In the genomic region with DNA sequence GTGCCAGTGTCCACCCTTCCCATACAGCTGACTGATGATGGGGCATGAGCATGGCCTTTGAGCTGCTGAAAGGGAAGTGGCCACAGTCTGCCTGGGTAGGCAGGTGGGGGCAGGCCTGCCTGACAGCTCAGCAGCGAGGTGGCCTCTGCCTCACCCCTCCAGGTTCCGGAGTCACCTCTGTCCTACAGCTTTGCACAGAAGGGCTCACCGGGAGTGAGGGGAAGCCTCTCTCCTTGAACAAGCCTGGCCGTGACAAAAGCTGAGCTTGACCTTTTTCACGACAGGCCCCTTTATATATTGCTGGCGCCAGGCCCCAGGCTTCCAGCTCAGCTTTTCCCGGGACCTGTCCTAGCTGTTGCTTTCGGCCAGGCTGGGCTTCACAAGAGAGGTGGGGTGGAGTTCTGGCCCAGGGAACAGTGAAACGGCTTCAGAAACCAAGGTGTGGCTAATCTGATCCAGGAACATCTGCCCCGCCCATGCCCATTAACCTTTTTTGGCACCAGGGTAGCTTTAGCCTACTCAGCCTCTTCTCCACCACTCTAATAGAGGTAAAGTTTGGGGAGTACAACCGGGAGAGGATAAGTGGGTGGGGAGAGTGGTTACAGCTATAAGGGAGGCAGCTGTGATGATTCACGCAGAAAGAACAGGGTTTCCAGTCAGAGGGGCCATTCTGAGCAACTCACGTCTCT, we compare ENCODE assay signal across 8 cellular contexts. TPM values are rescaled to one million over a fixed set of nuclear protein-coding genes. Genes with fewer than 3 reads are reported as not detected.
A peak's percentile ranks its signal among the peaks of the same experiment; 100 is the strongest.
DNase-seq lines count a peak whose midpoint lies in the region; ATAC-seq and TF ChIP-seq lines count a peak whose summit lies in the region.

No MANE protein-coding gene starts in this region.

- ATAC-seq in mucosa of descending colon (peak; percentile 74), HG02759 (IDR thresholded peaks at IDR 0.05; ENCODE audit: unreplicated experiment) (no peak)

- intact Hi-C loops in mucosa of descending colon (cut with DNase I, micrococcal nuclease) (no loop called here), vagina (cut with DNase I) (no loop called here)

- H3K4me1 ChIP-seq in mucosa of descending colon (ENCODE audit: low read depth) = peaks cover 55% of the 10 kb centered on the region
- peaks cover 56% of the 10 kb centered on the region for H3K4me1 ChIP-seq in vagina

- H3K27ac ChIP-seq in vagina = peak overlapping the region; percentile 87

- DNase-seq in stimulated activated CD4-positive, alpha-beta T cell treated with anti-CD3 and anti-CD28 coated beads, Interleukin-12 subunit alpha, Interleukin-12 subunit beta, amount 100 ng/mL, for 48 hours (ENCODE audit: low read depth in 2 of 3, low spot score in 1 of 3) = peak; percentile 25 to 49 (median 28)
- DNase-seq in stimulated activated CD4-positive, alpha-beta T cell treated with anti-CD3 and anti-CD28 coated beads, Interleukin-4, amount 100 ng/mL, for 1 hour = no peak
- DNase-seq in amniotic epithelial cell (ENCODE audit: low read depth) (peak; percentile 85), mucosa of descending colon (peak; percentile 78 to 88 (median 80)), vagina (ENCODE audit: extremely low spot score in 2 of 2) (no peak), activated gamma-delta T cell treated with Interleukin-2 at 50 U/mL for 16 hours (no peak), NCI-H2171 (lab: John Stamatoyannopoulos, UW) (no peak)

- no peak for TF ChIP-seq CTCF in mucosa of descending colon (IDR thresholded peaks at IDR 0.05)
- no peak for TF ChIP-seq CTCF in vagina (IDR thresholded peaks at IDR 0.05)

- H3K27me3 ChIP-seq in vagina = no peaks in the 10 kb centered on the region

- H3K9me3 ChIP-seq in mucosa of descending colon (no peaks in the 10 kb centered on the region), vagina (no peaks in the 10 kb centered on the region)

- TF ChIP-seq POLR2A in vagina (IDR thresholded peaks at IDR 0.05) = no peak

- H3K4me3 ChIP-seq in mucosa of descending colon (no peak overlapping the region), vagina (no peak overlapping the region)

- H3K36me3 ChIP-seq in mucosa of descending colon (ENCODE audit: low read depth) (no peaks in the 10 kb centered on the region), vagina (no peaks in the 10 kb centered on the region)

RNA-seq across cellular contexts. Expression of a gene that starts 42.9 kb away (rescaled TPM):
- total RNA-seq in mucosa of descending colon = 10 to 100 TPM; 22.2 to 67.6 (median 57.6) TPM
- total RNA-seq in vagina = 78.6 TPM

RNA-seq across cellular contexts. Expression of a gene that starts 49.2 kb away (rescaled TPM):
- 10 to 100 TPM; 22.1 to 35.2 (median 25.0) TPM for total RNA-seq in mucosa of descending colon
- 35.6 TPM for total RNA-seq in vagina

Comparison
In these comparisons a context has a peak if more than half of its experiments do, and no peak if none do; other contexts are left out.
1. DNase-seq: peak in stimulated activated CD4-positive, alpha-beta T cell treated with anti-CD3 and anti-CD28 coated beads, Interleukin-12 subunit alpha, Interleukin-12 subunit beta, amount 100 ng/mL, for 48 hours (3 of 3), amniotic epithelial cell (single experiment) and mucosa of descending colon (3 of 3); none in stimulated activated CD4-positive, alpha-beta T cell treated with anti-CD3 and anti-CD28 coated beads, Interleukin-4, amount 100 ng/mL, for 1 hour (single experiment), vagina (0 of 2), activated gamma-delta T cell treated with Interleukin-2 at 50 U/mL for 16 hours (single experiment) and NCI-H2171 (single experiment).